ENCODE assay signal across 1 cellular context in the genomic region with DNA sequence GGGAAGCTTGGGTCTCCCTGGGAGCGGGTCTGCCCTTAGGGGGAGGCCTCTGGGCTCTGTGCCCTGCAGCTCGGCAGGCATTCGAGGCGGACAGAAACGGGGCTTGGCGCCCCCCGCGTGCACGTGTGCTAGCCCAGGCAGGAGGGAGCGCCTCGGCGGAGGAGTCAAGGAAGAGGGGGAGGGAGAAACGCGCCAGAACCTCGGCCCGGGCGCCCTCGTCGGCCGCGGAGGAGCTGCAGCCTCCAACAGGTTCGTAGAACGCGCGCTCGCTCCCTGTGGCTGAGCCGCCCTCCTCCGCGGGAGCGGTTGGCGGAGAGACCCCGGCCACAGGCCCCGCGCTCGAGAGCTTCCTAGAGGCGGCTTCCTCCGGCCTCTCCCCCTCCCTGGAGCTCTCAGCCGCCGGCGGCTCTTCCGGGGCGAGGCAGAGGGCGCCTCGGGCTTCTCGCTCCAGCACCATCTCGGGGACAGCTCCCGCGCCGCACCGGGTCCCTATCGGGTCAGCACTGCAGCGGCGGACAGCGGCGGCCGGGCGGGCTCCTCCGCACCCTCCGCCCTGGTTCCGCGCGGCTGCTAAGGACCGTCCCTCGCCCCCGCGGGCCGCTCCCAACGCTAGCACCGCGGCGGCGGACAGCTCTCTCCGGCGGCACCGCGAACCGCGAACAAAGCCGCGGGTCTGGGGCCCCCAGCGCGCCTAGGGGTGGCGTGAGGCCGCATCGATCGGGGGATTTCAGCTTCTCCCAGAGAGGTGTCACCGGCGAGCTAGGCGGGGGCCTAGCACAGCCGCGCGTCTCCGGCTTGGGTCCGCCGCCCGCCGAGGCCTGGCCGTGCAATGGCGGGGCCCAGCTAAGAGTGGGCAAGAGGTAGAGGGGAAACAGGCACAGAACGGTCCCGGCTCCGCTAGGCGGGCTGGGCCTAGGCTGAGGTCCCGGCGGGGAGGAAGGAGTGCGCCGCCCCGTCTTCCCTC.
TF ChIP-seq lines count a peak whose summit lies in the region.

No MANE protein-coding gene starts in this region.

TF ChIP-seq in HepG2, 621 proteins besides CTCF, POLR2A, EP300 and RAD21 (continued from another document):
- TF ChIP-seq, protein P1, sequence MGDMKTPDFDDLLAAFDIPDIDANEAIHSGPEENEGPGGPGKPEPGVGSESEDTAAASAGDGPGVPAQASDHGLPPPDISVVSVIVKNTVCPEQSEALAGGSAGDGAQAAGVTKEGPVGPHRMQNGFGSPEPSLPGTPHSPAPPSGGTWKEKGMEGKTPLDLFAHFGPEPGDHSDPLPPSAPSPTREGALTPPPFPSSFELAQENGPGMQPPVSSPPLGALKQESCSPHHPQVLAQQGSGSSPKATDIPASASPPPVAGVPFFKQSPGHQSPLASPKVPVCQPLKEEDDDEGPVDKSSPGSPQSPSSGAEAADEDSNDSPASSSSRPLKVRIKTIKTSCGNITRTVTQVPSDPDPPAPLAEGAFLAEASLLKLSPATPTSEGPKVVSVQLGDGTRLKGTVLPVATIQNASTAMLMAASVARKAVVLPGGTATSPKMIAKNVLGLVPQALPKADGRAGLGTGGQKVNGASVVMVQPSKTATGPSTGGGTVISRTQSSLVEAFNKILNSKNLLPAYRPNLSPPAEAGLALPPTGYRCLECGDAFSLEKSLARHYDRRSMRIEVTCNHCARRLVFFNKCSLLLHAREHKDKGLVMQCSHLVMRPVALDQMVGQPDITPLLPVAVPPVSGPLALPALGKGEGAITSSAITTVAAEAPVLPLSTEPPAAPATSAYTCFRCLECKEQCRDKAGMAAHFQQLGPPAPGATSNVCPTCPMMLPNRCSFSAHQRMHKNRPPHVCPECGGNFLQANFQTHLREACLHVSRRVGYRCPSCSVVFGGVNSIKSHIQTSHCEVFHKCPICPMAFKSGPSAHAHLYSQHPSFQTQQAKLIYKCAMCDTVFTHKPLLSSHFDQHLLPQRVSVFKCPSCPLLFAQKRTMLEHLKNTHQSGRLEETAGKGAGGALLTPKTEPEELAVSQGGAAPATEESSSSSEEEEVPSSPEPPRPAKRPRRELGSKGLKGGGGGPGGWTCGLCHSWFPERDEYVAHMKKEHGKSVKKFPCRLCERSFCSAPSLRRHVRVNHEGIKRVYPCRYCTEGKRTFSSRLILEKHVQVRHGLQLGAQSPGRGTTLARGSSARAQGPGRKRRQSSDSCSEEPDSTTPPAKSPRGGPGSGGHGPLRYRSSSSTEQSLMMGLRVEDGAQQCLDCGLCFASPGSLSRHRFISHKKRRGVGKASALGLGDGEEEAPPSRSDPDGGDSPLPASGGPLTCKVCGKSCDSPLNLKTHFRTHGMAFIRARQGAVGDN (CRISPR knock-in tag; IDR thresholded peaks at IDR 0.05) = peak; percentile 96
- peak; percentile 100 for TF ChIP-seq MXD4 (CRISPR knock-in tag; IDR thresholded peaks at IDR 0.05)
- TF ChIP-seq, protein P2, sequence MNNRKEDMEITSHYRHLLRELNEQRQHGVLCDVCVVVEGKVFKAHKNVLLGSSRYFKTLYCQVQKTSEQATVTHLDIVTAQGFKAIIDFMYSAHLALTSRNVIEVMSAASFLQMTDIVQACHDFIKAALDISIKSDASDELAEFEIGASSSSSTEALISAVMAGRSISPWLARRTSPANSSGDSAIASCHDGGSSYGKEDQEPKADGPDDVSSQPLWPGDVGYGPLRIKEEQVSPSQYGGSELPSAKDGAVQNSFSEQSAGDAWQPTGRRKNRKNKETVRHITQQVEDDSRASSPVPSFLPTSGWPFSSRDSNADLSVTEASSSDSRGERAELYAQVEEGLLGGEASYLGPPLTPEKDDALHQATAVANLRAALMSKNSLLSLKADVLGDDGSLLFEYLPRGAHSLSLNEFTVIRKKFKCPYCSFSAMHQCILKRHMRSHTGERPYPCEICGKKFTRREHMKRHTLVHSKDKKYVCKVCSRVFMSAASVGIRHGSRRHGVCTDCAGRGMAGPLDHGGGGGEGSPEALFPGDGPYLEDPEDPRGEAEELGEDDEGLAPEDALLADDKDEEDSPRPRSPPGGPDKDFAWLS (CRISPR knock-in tag; IDR thresholded peaks at IDR 0.05; ENCODE audit: borderline replicate concordance) = peak; percentile 94; the same call in 1 of the 2 replicates
- peak; percentile 100 for TF ChIP-seq ZNF773 (CRISPR knock-in tag; IDR thresholded peaks at IDR 0.05; ENCODE audit: borderline replicate concordance)
- TF ChIP-seq, protein P3, sequence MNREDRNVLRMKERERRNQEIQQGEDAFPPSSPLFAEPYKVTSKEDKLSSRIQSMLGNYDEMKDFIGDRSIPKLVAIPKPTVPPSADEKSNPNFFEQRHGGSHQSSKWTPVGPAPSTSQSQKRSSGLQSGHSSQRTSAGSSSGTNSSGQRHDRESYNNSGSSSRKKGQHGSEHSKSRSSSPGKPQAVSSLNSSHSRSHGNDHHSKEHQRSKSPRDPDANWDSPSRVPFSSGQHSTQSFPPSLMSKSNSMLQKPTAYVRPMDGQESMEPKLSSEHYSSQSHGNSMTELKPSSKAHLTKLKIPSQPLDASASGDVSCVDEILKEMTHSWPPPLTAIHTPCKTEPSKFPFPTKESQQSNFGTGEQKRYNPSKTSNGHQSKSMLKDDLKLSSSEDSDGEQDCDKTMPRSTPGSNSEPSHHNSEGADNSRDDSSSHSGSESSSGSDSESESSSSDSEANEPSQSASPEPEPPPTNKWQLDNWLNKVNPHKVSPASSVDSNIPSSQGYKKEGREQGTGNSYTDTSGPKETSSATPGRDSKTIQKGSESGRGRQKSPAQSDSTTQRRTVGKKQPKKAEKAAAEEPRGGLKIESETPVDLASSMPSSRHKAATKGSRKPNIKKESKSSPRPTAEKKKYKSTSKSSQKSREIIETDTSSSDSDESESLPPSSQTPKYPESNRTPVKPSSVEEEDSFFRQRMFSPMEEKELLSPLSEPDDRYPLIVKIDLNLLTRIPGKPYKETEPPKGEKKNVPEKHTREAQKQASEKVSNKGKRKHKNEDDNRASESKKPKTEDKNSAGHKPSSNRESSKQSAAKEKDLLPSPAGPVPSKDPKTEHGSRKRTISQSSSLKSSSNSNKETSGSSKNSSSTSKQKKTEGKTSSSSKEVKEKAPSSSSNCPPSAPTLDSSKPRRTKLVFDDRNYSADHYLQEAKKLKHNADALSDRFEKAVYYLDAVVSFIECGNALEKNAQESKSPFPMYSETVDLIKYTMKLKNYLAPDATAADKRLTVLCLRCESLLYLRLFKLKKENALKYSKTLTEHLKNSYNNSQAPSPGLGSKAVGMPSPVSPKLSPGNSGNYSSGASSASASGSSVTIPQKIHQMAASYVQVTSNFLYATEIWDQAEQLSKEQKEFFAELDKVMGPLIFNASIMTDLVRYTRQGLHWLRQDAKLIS (CRISPR knock-in tag; IDR thresholded peaks at IDR 0.05) = peak; percentile 96
- TF ChIP-seq, protein P4, sequence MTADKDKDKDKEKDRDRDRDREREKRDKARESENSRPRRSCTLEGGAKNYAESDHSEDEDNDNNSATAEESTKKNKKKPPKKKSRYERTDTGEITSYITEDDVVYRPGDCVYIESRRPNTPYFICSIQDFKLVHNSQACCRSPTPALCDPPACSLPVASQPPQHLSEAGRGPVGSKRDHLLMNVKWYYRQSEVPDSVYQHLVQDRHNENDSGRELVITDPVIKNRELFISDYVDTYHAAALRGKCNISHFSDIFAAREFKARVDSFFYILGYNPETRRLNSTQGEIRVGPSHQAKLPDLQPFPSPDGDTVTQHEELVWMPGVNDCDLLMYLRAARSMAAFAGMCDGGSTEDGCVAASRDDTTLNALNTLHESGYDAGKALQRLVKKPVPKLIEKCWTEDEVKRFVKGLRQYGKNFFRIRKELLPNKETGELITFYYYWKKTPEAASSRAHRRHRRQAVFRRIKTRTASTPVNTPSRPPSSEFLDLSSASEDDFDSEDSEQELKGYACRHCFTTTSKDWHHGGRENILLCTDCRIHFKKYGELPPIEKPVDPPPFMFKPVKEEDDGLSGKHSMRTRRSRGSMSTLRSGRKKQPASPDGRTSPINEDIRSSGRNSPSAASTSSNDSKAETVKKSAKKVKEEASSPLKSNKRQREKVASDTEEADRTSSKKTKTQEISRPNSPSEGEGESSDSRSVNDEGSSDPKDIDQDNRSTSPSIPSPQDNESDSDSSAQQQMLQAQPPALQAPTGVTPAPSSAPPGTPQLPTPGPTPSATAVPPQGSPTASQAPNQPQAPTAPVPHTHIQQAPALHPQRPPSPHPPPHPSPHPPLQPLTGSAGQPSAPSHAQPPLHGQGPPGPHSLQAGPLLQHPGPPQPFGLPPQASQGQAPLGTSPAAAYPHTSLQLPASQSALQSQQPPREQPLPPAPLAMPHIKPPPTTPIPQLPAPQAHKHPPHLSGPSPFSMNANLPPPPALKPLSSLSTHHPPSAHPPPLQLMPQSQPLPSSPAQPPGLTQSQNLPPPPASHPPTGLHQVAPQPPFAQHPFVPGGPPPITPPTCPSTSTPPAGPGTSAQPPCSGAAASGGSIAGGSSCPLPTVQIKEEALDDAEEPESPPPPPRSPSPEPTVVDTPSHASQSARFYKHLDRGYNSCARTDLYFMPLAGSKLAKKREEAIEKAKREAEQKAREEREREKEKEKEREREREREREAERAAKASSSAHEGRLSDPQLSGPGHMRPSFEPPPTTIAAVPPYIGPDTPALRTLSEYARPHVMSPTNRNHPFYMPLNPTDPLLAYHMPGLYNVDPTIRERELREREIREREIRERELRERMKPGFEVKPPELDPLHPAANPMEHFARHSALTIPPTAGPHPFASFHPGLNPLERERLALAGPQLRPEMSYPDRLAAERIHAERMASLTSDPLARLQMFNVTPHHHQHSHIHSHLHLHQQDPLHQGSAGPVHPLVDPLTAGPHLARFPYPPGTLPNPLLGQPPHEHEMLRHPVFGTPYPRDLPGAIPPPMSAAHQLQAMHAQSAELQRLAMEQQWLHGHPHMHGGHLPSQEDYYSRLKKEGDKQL (CRISPR knock-in tag; IDR thresholded peaks at IDR 0.05; ENCODE audit: low read depth) = peak; percentile 88
- peak; percentile 90 for TF ChIP-seq FOSL2 (CRISPR knock-in tag; IDR thresholded peaks at IDR 0.05)
TF ChIP-seq in HepG2: peak in this region for 539.
